In genomic region chr12:66020481-66020880, GRCh38 we compare ENCODE assay signal across 1 cellular context.
TF ChIP-seq lines count a peak whose summit lies in the region.

No MANE protein-coding gene starts in this region.

TF ChIP-seq in GM23338, 12 proteins besides CTCF, POLR2A, EP300 and RAD21 (continued from another document):
- TF ChIP-seq, protein P1, sequence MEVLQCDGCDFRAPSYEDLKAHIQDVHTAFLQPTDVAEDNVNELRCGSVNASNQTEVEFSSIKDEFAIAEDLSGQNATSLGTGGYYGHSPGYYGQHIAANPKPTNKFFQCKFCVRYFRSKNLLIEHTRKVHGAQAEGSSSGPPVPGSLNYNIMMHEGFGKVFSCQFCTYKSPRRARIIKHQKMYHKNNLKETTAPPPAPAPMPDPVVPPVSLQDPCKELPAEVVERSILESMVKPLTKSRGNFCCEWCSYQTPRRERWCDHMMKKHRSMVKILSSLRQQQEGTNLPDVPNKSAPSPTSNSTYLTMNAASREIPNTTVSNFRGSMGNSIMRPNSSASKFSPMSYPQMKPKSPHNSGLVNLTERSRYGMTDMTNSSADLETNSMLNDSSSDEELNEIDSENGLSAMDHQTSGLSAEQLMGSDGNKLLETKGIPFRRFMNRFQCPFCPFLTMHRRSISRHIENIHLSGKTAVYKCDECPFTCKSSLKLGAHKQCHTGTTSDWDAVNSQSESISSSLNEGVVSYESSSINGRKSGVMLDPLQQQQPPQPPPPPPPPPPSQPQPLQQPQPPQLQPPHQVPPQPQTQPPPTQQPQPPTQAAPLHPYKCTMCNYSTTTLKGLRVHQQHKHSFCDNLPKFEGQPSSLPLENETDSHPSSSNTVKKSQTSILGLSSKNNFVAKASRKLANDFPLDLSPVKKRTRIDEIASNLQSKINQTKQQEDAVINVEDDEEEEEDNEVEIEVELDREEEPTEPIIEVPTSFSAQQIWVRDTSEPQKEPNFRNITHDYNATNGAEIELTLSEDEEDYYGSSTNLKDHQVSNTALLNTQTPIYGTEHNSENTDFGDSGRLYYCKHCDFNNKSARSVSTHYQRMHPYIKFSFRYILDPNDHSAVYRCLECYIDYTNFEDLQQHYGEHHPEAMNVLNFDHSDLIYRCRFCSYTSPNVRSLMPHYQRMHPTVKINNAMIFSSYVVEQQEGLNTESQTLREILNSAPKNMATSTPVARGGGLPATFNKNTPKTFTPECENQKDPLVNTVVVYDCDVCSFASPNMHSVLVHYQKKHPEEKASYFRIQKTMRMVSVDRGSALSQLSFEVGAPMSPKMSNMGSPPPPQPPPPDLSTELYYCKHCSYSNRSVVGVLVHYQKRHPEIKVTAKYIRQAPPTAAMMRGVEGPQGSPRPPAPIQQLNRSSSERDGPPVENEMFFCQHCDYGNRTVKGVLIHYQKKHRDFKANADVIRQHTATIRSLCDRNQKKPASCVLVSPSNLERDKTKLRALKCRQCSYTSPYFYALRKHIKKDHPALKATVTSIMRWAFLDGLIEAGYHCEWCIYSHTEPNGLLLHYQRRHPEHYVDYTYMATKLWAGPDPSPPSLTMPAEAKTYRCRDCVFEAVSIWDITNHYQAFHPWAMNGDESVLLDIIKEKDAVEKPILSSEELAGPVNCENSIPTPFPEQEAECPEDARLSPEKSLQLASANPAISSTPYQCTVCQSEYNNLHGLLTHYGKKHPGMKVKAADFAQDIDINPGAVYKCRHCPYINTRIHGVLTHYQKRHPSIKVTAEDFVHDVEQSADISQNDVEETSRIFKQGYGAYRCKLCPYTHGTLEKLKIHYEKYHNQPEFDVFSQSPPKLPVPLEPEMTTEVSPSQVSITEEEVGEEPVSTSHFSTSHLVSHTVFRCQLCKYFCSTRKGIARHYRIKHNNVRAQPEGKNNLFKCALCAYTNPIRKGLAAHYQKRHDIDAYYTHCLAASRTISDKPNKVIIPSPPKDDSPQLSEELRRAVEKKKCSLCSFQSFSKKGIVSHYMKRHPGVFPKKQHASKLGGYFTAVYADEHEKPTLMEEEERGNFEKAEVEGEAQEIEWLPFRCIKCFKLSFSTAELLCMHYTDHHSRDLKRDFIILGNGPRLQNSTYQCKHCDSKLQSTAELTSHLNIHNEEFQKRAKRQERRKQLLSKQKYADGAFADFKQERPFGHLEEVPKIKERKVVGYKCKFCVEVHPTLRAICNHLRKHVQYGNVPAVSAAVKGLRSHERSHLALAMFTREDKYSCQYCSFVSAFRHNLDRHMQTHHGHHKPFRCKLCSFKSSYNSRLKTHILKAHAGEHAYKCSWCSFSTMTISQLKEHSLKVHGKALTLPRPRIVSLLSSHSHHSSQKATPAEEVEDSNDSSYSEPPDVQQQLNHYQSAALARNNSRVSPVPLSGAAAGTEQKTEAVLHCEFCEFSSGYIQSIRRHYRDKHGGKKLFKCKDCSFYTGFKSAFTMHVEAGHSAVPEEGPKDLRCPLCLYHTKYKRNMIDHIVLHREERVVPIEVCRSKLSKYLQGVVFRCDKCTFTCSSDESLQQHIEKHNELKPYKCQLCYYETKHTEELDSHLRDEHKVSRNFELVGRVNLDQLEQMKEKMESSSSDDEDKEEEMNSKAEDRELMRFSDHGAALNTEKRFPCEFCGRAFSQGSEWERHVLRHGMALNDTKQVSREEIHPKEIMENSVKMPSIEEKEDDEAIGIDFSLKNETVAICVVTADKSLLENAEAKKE (CRISPR knock-in tag; IDR thresholded peaks at IDR 0.05): no peak
- TF ChIP-seq EZH2phosphoT487 (IDR thresholded peaks at IDR 0.05; ENCODE audit: unreplicated experiment): no peak
- no peak for TF ChIP-seq JUNB (IDR thresholded peaks at IDR 0.05; ENCODE audit: unreplicated experiment)
- no peak for TF ChIP-seq CREB1 (CRISPR knock-in tag; IDR thresholded peaks at IDR 0.05; ENCODE audit: low read depth)
- TF ChIP-seq ZNF331 (CRISPR knock-in tag; IDR thresholded peaks at IDR 0.05; ENCODE audit: low read depth): no peak
- no peak for TF ChIP-seq STAT1 (IDR thresholded peaks at IDR 0.05; ENCODE audit: unreplicated experiment)
- no peak for TF ChIP-seq ZNF114 (CRISPR knock-in tag; IDR thresholded peaks at IDR 0.05)
- no peak for TF ChIP-seq REST (IDR thresholded peaks at IDR 0.05; ENCODE audit: unreplicated experiment)
- no peak for TF ChIP-seq EZH2 (IDR thresholded peaks at IDR 0.05; ENCODE audit: low read depth, unreplicated experiment)
- TF ChIP-seq POLR2AphosphoS5 (IDR thresholded peaks at IDR 0.05; ENCODE audit: low read depth): no peak
- TF ChIP-seq, protein P2, sequence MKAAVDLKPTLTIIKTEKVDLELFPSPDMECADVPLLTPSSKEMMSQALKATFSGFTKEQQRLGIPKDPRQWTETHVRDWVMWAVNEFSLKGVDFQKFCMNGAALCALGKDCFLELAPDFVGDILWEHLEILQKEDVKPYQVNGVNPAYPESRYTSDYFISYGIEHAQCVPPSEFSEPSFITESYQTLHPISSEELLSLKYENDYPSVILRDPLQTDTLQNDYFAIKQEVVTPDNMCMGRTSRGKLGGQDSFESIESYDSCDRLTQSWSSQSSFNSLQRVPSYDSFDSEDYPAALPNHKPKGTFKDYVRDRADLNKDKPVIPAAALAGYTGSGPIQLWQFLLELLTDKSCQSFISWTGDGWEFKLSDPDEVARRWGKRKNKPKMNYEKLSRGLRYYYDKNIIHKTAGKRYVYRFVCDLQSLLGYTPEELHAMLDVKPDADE (IDR thresholded peaks at IDR 0.05): no peak
